In genomic region chr18:56085561-56085960, GRCh38 we compare ENCODE assay signal across 18 cellular contexts.
DNase-seq lines count a peak whose midpoint lies in the region; ATAC-seq and TF ChIP-seq lines count a peak whose summit lies in the region.
"Had no signal": no experiment of that assay in that cellular context is flagged by ENCODE, and none has a peak within 500 bp of the region (broad histone marks: within the 10 kb centered on the region; RNA-seq: fewer than 3 reads in every experiment).

No MANE protein-coding gene starts in this region.

- no peak overlapping the region for H2BK20ac ChIP-seq in H9 (ENCODE audit: low read depth, low read length, poor library complexity, severe bottlenecking)

- WGBS in GM23248 (ENCODE audit: low coverage in 1 of 2, low lambda C conversion rate in 2 of 2, missing lambda C conversion rate in 2 of 2), 2 experiments: 24% methylated on average over 5 of the region's 5 CpGs
- no CpG with 5 or more reads among the region's 5 CpGs for WGBS in H9 (ENCODE audit: extremely low coverage, insufficient read length, low lambda C conversion rate)

- H3K9me3 ChIP-seq in GM23248 (ENCODE audit: low read depth) (no peaks in the 10 kb centered on the region), adipocyte (ENCODE audit: control insufficient read depth, low read length) (no peaks in the 10 kb centered on the region), gastrocnemius medialis (no peaks in the 10 kb centered on the region), H9 (ENCODE audit: control insufficient read depth, low read depth, low read length) (no peaks in the 10 kb centered on the region)

- H3F3A ChIP-seq in GM23248 (ENCODE audit: insufficient read depth): peaks cover 11% of the 10 kb centered on the region

- H3K14ac ChIP-seq in H9 (ENCODE audit: insufficient read depth, low read length): no peak overlapping the region

- H2BK5ac ChIP-seq in H9 (ENCODE audit: insufficient read length, low read length): no peak overlapping the region

- H4K91ac ChIP-seq in H9 (ENCODE audit: insufficient read length, low read depth, low read length): no peak overlapping the region

- in situ Hi-C loops in GM23248 (cut with MboI): no loop called here
- in situ Hi-C loops in gastrocnemius medialis (cut with MboI; ENCODE audit: low sequenced_read_pairs in 4 of 4): no loop called here

- TF ChIP-seq POLR2A in gastrocnemius medialis (IDR thresholded peaks at IDR 0.05): no peak

- H3K23ac ChIP-seq in H9 (ENCODE audit: insufficient read length, low read depth, low read length): no peak overlapping the region

- H3T11ph ChIP-seq in H9 (ENCODE audit: low read length): no peak overlapping the region

- H3K27me3 Mint-ChIP-seq in natural killer cell (ENCODE audit: low read depth in 2 of 2): no peaks in the 10 kb centered on the region
- H3K27me3 Mint-ChIP-seq in H9 (ENCODE audit: low read depth): no peaks in the 10 kb centered on the region
- H3K27me3 Mint-ChIP-seq in naive thymus-derived CD8-positive, alpha-beta T cell: no peaks in the 10 kb centered on the region
- H3K27me3 Mint-ChIP-seq: CD4-positive, CD25-positive, alpha-beta regulatory T cell had no signal

- H4K5ac ChIP-seq in H9 (ENCODE audit: insufficient read length, low read depth, low read length): no peak overlapping the region

- H3K27ac Mint-ChIP-seq in natural killer cell (no peak overlapping the region), H9 (no peak overlapping the region)
- no peak overlapping the region for H3K27ac Mint-ChIP-seq in naive thymus-derived CD8-positive, alpha-beta T cell
- H3K27ac Mint-ChIP-seq: CD4-positive, CD25-positive, alpha-beta regulatory T cell had no signal

- no peak overlapping the region for H4K8ac ChIP-seq in H9 (replicated peaks; ENCODE audit: insufficient read length, low read depth, low read length)

- H3K36me3 ChIP-seq in GM23248 (ENCODE audit: low read depth) (no peaks in the 10 kb centered on the region), adipocyte (ENCODE audit: control insufficient read depth, insufficient read depth, low read length, severe bottlenecking) (no peaks in the 10 kb centered on the region), gastrocnemius medialis (no peaks in the 10 kb centered on the region)

- H3K4me3 ChIP-seq in GM23248 (no peak overlapping the region), adipocyte (ENCODE audit: low read length) (no peak overlapping the region), fibroblast of the aortic adventitia (ENCODE audit: low read depth, low read length) (no peak overlapping the region), gastrocnemius medialis (no peak overlapping the region)

- no peak overlapping the region for H3K18ac ChIP-seq in H9 (ENCODE audit: insufficient read length, low read depth, low read length)

- DNase-seq in GM23248 (peak; percentile 95), adipocyte (ENCODE audit: low read depth) (peak; percentile 61), fibroblast of the aortic adventitia (ENCODE audit: low read depth) (peak; percentile 98), gastrocnemius medialis (peak in 1 of 2 donors; percentile 42), natural killer cell (no peak), H9 (no peak)
- no peak for DNase-seq in naive thymus-derived CD8-positive, alpha-beta T cell
- no peak for DNase-seq in activated CD4-positive, alpha-beta T cell treated with anti-CD3 and anti-CD28 coated beads for 4 hours
- DNase-seq: activated CD4-positive, alpha-beta T cell treated with anti-CD3 and anti-CD28 coated beads for 48 hours; activated T-cell treated with anti-CD3 and anti-CD28 coated beads, Interleukin-2, amount 50 U/mL, for 48 hours; amniotic stem cell; CD4-positive, CD25-positive, alpha-beta regulatory T cell; left colon; NCI-H774; SIG-M5; stimulated activated CD4-positive, alpha-beta T cell treated with anti-CD3 and anti-CD28 coated beads, Interleukin-4, amount 100 ng/mL, for 1 hour; T-helper 9 cell; trophoblast cell had no signal

- peaks cover 6% of the 10 kb centered on the region for H3K36me3 Mint-ChIP-seq in natural killer cell
- H3K36me3 Mint-ChIP-seq in H9 (ENCODE audit: insufficient read depth in 1 of 3, low read depth in 3 of 3): no peaks in the 10 kb centered on the region
- H3K36me3 Mint-ChIP-seq in naive thymus-derived CD8-positive, alpha-beta T cell: no peaks in the 10 kb centered on the region
- H3K36me3 Mint-ChIP-seq: CD4-positive, CD25-positive, alpha-beta regulatory T cell had no signal

- TF ChIP-seq CTCF in fibroblast of the aortic adventitia (IDR thresholded peaks at IDR 0.05; ENCODE audit: insufficient read depth, low read length): no peak
- no peak for TF ChIP-seq CTCF in gastrocnemius medialis (IDR thresholded peaks at IDR 0.05 in 4 of 5, conservative IDR thresholded peaks at IDR 0.05 in 1 of 5)
- TF ChIP-seq CTCF in natural killer cell (IDR thresholded peaks at IDR 0.05): no peak
- no peak for TF ChIP-seq CTCF in H9 (conservative IDR thresholded peaks at IDR 0.05)

- H4K20me1 ChIP-seq in GM23248 (ENCODE audit: insufficient read depth): no peaks in the 10 kb centered on the region
- H4K20me1 ChIP-seq in H9 (ENCODE audit: control insufficient read depth, insufficient read depth, insufficient read length): no peaks in the 10 kb centered on the region

- 0 out of 2 replicates have a peak overlapping the region, but pooled peaks have one; percentile 17 for H3K27ac ChIP-seq in GM23248
- H3K27ac ChIP-seq in gastrocnemius medialis: peak overlapping the region in 1 of 4 donors; percentile 31
- H3K27ac ChIP-seq in H9 (ENCODE audit: insufficient read length, low read depth, low read length): no peak overlapping the region

- H2AFZ ChIP-seq in GM23248: no peak overlapping the region
- no peak overlapping the region for H2AFZ ChIP-seq in H9 (ENCODE audit: low read length)

- POLR2A ChIA-PET in naive thymus-derived CD8-positive, alpha-beta T cell (lab: Charles Lee): no interaction called here

- H2BK120ac ChIP-seq in H9 (ENCODE audit: low read depth, low read length, poor library complexity, severe bottlenecking): no peak overlapping the region

- H3K4me3 Mint-ChIP-seq in natural killer cell (no peak overlapping the region), H9 (no peak overlapping the region)
- no peak overlapping the region for H3K4me3 Mint-ChIP-seq in naive thymus-derived CD8-positive, alpha-beta T cell
- H3K4me3 Mint-ChIP-seq: CD4-positive, CD25-positive, alpha-beta regulatory T cell had no signal

- no peak overlapping the region for H2BK15ac ChIP-seq in H9 (ENCODE audit: low read depth, low read length)

- H3K23me2 ChIP-seq in H9 (ENCODE audit: insufficient read length, low read depth, low read length, poor library complexity, severe bottlenecking): no peaks in the 10 kb centered on the region

- no peak overlapping the region for H3K4ac ChIP-seq in H9 (ENCODE audit: low read depth, low read length)

- no peak overlapping the region for H2AK5ac ChIP-seq in H9 (ENCODE audit: insufficient read length, low read length)

- no peak overlapping the region for H2BK12ac ChIP-seq in H9 (ENCODE audit: insufficient read length, low read depth, low read length)

- H3K27me3 ChIP-seq in GM23248 (replicated peaks; ENCODE audit: insufficient read depth) (no peaks in the 10 kb centered on the region), adipocyte (replicated peaks; ENCODE audit: control insufficient read depth, insufficient read depth, low read length) (no peaks in the 10 kb centered on the region), gastrocnemius medialis (no peaks in the 10 kb centered on the region), H9 (ENCODE audit: insufficient read depth, low read length) (no peaks in the 10 kb centered on the region)

- intact Hi-C loops in gastrocnemius medialis (cut with DNase I; ENCODE audit: low total_unique reads) (no loop called here), natural killer cell (cut with micrococcal nuclease) (loop anchor here (10.0 kb wide), 1 partner anchor 61 kb away; no protein-coding TSS in a partner anchor)

- H3K4me2 ChIP-seq in GM23248 (ENCODE audit: unreplicated experiment) (no peak overlapping the region), H9 (ENCODE audit: insufficient read depth, insufficient read length, low read length) (no peak overlapping the region)

- H3K4me1 ChIP-seq in GM23248 (ENCODE audit: insufficient read depth) (peaks cover 7% of the 10 kb centered on the region), adipocyte (ENCODE audit: control insufficient read depth, insufficient read depth, low read length) (peaks cover 26% of the 10 kb centered on the region), gastrocnemius medialis (peaks cover 0 to 14% of the 10 kb centered on the region in 2 donors), H9 (ENCODE audit: insufficient read depth, low read length) (no peaks in the 10 kb centered on the region; the same call in 1 of the 2 replicates)

- ATAC-seq in gastrocnemius medialis: peak; percentile 70 to 77
- no peak for ATAC-seq in natural killer cell
- no peak for ATAC-seq in naive thymus-derived CD8-positive, alpha-beta T cell
- ATAC-seq: left colon had no signal

- H3K79me2 ChIP-seq in GM23248 (ENCODE audit: insufficient read depth) (no peaks in the 10 kb centered on the region), H9 (ENCODE audit: insufficient read depth, low read length) (no peaks in the 10 kb centered on the region)

- H3K4me1 Mint-ChIP-seq in natural killer cell (no peaks in the 10 kb centered on the region), H9 (peaks cover 17 to 29% of the 10 kb centered on the region in 2 experiments)
- H3K4me1 Mint-ChIP-seq in naive thymus-derived CD8-positive, alpha-beta T cell: peaks cover 0 to 9% (median 0%) of the 10 kb centered on the region in 4 donors
- H3K4me1 Mint-ChIP-seq: CD4-positive, CD25-positive, alpha-beta regulatory T cell had no signal

- H3K79me1 ChIP-seq in H9 (ENCODE audit: insufficient read depth, low read depth, low read length, poor library complexity, severe bottlenecking): no peaks in the 10 kb centered on the region

- H3K9ac ChIP-seq in GM23248 (no peak overlapping the region), adipocyte (ENCODE audit: low read length) (no peak overlapping the region), H9 (ENCODE audit: extremely low read depth, insufficient read length, low read length) (no peak overlapping the region)

- H3K9me2 ChIP-seq in GM23248 (ENCODE audit: insufficient read depth): no peaks in the 10 kb centered on the region

- H3K9me3 Mint-ChIP-seq in natural killer cell (peaks cover 4 to 6% of the 10 kb centered on the region in 2 donors), H9 (no peaks in the 10 kb centered on the region)
- H3K9me3 Mint-ChIP-seq in naive thymus-derived CD8-positive, alpha-beta T cell: peaks cover 0 to 9% (median 0%) of the 10 kb centered on the region in 9 donors

- H3K56ac ChIP-seq in H9 (ENCODE audit: insufficient read length, low read depth, low read length): no peak overlapping the region

Comparison
In these comparisons a context has a peak if more than half of its experiments do, and no peak if none do; other contexts are left out.
1. DNase-seq: peak in GM23248 (single experiment), adipocyte (single experiment) and fibroblast of the aortic adventitia (single experiment); none in natural killer cell (single experiment), H9 (single experiment), naive thymus-derived CD8-positive, alpha-beta T cell (0 of 10) and activated CD4-positive, alpha-beta T cell treated with anti-CD3 and anti-CD28 coated beads for 4 hours (0 of 2).
2. ATAC-seq: peak in gastrocnemius medialis (2 of 2); none in natural killer cell (0 of 3) and naive thymus-derived CD8-positive, alpha-beta T cell (0 of 2).